13 cellular contexts compared by ENCODE assay signal in genomic region chr10:77245953-77246352, GRCh38.
DNase-seq lines count a peak whose midpoint lies in the region; FAIRE-seq and TF ChIP-seq lines count a peak whose summit lies in the region.
"Had no signal": no experiment of that assay in that cellular context is flagged by ENCODE, and none has a peak within 500 bp of the region (broad histone marks: within the 10 kb centered on the region; RNA-seq: fewer than 3 reads in every experiment).

No MANE protein-coding gene starts in this region.

- H3K27ac ChIP-seq in A673 (ENCODE audit: low read depth, low read length, poor library complexity, severe bottlenecking) (no peak overlapping the region), mesenchymal stem cell (ENCODE audit: low read length, poor library complexity, severe bottlenecking) (no peak overlapping the region)

- H3K4me3 ChIP-seq in A673 (ENCODE audit: low read depth, low read length, poor library complexity, severe bottlenecking) = no peak overlapping the region
- no peak overlapping the region for H3K4me3 ChIP-seq in bronchial epithelial cell (ENCODE audit: low read depth, low read length)
- H3K4me3 ChIP-seq in mesenchymal stem cell (ENCODE audit: insufficient read depth in 1 of 2, low read depth in 1 of 2, low read length in 2 of 2) = no peak overlapping the region

- H2AFZ ChIP-seq in mesenchymal stem cell (ENCODE audit: low read depth, low read length) = no peak overlapping the region

- H3K36me3 ChIP-seq in A673 (ENCODE audit: insufficient read depth, low read length, poor library complexity, severe bottlenecking) (no peaks in the 10 kb centered on the region), bronchial epithelial cell (ENCODE audit: control insufficient read depth, insufficient read depth, low read length) (no peaks in the 10 kb centered on the region), mesenchymal stem cell (ENCODE audit: control insufficient read depth in 1 of 2, insufficient read depth in 2 of 2, low read depth in 1 of 2, low read length in 2 of 2) (no peaks in the 10 kb centered on the region)

- H2AK5ac ChIP-seq in mesenchymal stem cell (ENCODE audit: low read length, severe bottlenecking) = no peak overlapping the region

- no peak overlapping the region for H3K4ac ChIP-seq in mesenchymal stem cell (ENCODE audit: low read depth in 1 of 2, low read length in 2 of 2)

- no peak overlapping the region for H2BK5ac ChIP-seq in mesenchymal stem cell (ENCODE audit: low read depth, low read length, poor library complexity, severe bottlenecking)

- TF ChIP-seq CTCF in A673 (conservative IDR thresholded peaks at IDR 0.05; ENCODE audit: low read depth, low read length) = no peak
- no peak for TF ChIP-seq CTCF in bronchial epithelial cell (IDR thresholded peaks at IDR 0.05; ENCODE audit: insufficient read depth, low read length, severe bottlenecking)

- DNase-seq in A673 (ENCODE audit: low spot score) (peak; percentile 25), Kasumi-1 (lab: John Stamatoyannopoulos, UW) (peak; percentile 65 to 66), bronchial epithelial cell (ENCODE audit: low read depth) (peak; percentile 24), mesenchymal stem cell (peak; percentile 76), inferior parietal cortex (ENCODE audit: extremely low spot score) (no peak), cerebellum (ENCODE audit: low spot score) (no peak)
- no peak for DNase-seq in activated CD4-positive, alpha-beta T cell treated with anti-CD3 and anti-CD28 coated beads, Interleukin-2, amount 50 U/mL, for 4 hours
- no peak for DNase-seq in stimulated activated naive CD4-positive, alpha-beta T cell (lab: John Stamatoyannopoulos, UW)
- DNase-seq: ACHN; activated CD8-positive, alpha-beta memory T cell treated with anti-CD3 and anti-CD28 coated beads, Interleukin-2, amount 10 ng/mL, durations not matched to agents 7 days and 5 days; DND-41; endodermal cell; natural killer cell had no signal

- no peak overlapping the region for H3K23ac ChIP-seq in mesenchymal stem cell (ENCODE audit: low read length in 2 of 2)

- WGBS in mesenchymal stem cell = 100% methylated on average over 1 of the region's 1 CpG

- H3K14ac ChIP-seq in mesenchymal stem cell (ENCODE audit: low read length in 2 of 2) = no peak overlapping the region

- H2BK120ac ChIP-seq in mesenchymal stem cell (ENCODE audit: low read depth, low read length) = peak overlapping the region; percentile 42

- no peak overlapping the region for H2BK15ac ChIP-seq in mesenchymal stem cell (ENCODE audit: low read depth, poor library complexity, severe bottlenecking)

- H3K9ac ChIP-seq in mesenchymal stem cell (ENCODE audit: low read length) = no peak overlapping the region

- H3K4me1 ChIP-seq in A673 (ENCODE audit: insufficient read depth, low read length, poor library complexity, severe bottlenecking) = peaks cover 13% of the 10 kb centered on the region
- H3K4me1 ChIP-seq in mesenchymal stem cell (ENCODE audit: control insufficient read depth, insufficient read depth, low read depth, low read length) = peaks cover 4% of the 10 kb centered on the region

- no peak overlapping the region for H4K91ac ChIP-seq in mesenchymal stem cell (ENCODE audit: low read length)

- no peak overlapping the region for H4K8ac ChIP-seq in mesenchymal stem cell (ENCODE audit: low read length)

- no peak overlapping the region for H3K4me2 ChIP-seq in mesenchymal stem cell (ENCODE audit: low read length, poor library complexity, severe bottlenecking)

- CTCF ChIA-PET in A673 (lab: Charles Lee) = no interaction called here

- BruUV-seq in A673 (replicated peaks; lab: Mats Ljungman, UMichigan) = no TSS peak

- POLR2A ChIA-PET in A673 (lab: Charles Lee; ENCODE audit: low non-redundant PET) = no interaction called here

- H3K27me3 ChIP-seq in A673 (replicated peaks; ENCODE audit: insufficient read depth, low read depth, low read length, poor library complexity) = no peaks in the 10 kb centered on the region
- no peaks in the 10 kb centered on the region for H3K27me3 ChIP-seq in bronchial epithelial cell (ENCODE audit: control insufficient read depth, insufficient read depth, low read length)
- no peaks in the 10 kb centered on the region for H3K27me3 ChIP-seq in mesenchymal stem cell (ENCODE audit: control insufficient read depth in 1 of 2, insufficient read depth in 1 of 2, low read length in 2 of 2)

- FAIRE-seq in bronchial epithelial cell (lab: Jason Lieb, UNC) = no peak

- H3K9me3 ChIP-seq in A673 (ENCODE audit: low read depth, low read length, poor library complexity, severe bottlenecking) = no peaks in the 10 kb centered on the region
- H3K9me3 ChIP-seq in mesenchymal stem cell (ENCODE audit: control insufficient read depth, low read length) = no peaks in the 10 kb centered on the region

- H2BK12ac ChIP-seq in mesenchymal stem cell (ENCODE audit: low read length in 2 of 2) = peak overlapping the region in 1 of 2 experiments; percentile 76

- intact Hi-C loops in A673 (cut with micrococcal nuclease; ENCODE audit: unreplicated experiment) = no loop called here

- H3K79me1 ChIP-seq in mesenchymal stem cell (replicated peaks; ENCODE audit: low read length, poor library complexity, severe bottlenecking) = peaks cover 1% of the 10 kb centered on the region

- peak overlapping the region in 1 of 2 experiments; percentile 23 for H3K18ac ChIP-seq in mesenchymal stem cell (ENCODE audit: low read depth in 1 of 2, low read length in 2 of 2)

Comparison
In these comparisons a context has a peak if more than half of its experiments do, and no peak if none do; other contexts are left out.
1. DNase-seq: peak in A673 (single experiment), Kasumi-1 (2 of 2), bronchial epithelial cell (single experiment) and mesenchymal stem cell (single experiment); none in activated CD4-positive, alpha-beta T cell treated with anti-CD3 and anti-CD28 coated beads, Interleukin-2, amount 50 U/mL, for 4 hours (0 of 2), inferior parietal cortex (single experiment), cerebellum (single experiment) and stimulated activated naive CD4-positive, alpha-beta T cell (0 of 6).